Comparison of ENCODE assay signal across 14 cellular contexts in genomic region chr7:158344706-158345300, GRCh38.
A peak's percentile ranks its signal among the peaks of the same experiment; 100 is the strongest.
DNase-seq lines count a peak whose midpoint lies in the region; ATAC-seq and TF ChIP-seq lines count a peak whose summit lies in the region.
"Had no signal": no experiment of that assay in that cellular context is flagged by ENCODE, and none has a peak within 500 bp of the region (broad histone marks: within the 10 kb centered on the region; RNA-seq: fewer than 3 reads in every experiment).

No MANE protein-coding gene starts in this region.

- peaks cover 21% of the 10 kb centered on the region for H3K27me3 Mint-ChIP-seq in type B pancreatic cell
- H3K27me3 Mint-ChIP-seq: CD4-positive, CD25-positive, alpha-beta regulatory T cell had no signal

- H3K4me3 ChIP-seq in transverse colon = no peak overlapping the region
- H3K4me3 ChIP-seq: BLaER1 treated with 17β-estradiol and CSF1 and Interleukin-3, amounts not matched to agents 10 nM and 100 nM; GM12878; GM23248 had no signal

- in situ Hi-C loops in transverse colon (cut with MboI; ENCODE audit: low pct_ligation_motif_present in 1 of 4, low pct_unique_long_range_greater_than_20kb in 1 of 4, low sequenced_read_pairs in 3 of 4) = no loop called here

- no peaks in the 10 kb centered on the region for H3K4me1 Mint-ChIP-seq in type B pancreatic cell (ENCODE audit: unreplicated experiment)
- H3K4me1 Mint-ChIP-seq: CD4-positive, CD25-positive, alpha-beta regulatory T cell had no signal

- no peak overlapping the region for H3K27ac Mint-ChIP-seq in type B pancreatic cell
- H3K27ac Mint-ChIP-seq: CD4-positive, CD25-positive, alpha-beta regulatory T cell had no signal

- no peaks in the 10 kb centered on the region for H3K36me3 ChIP-seq in transverse colon
- H3K36me3 ChIP-seq: BLaER1 treated with 17β-estradiol and CSF1 and Interleukin-3, amounts not matched to agents 10 nM and 100 nM had no signal

- TF ChIP-seq CTCF in type B pancreatic cell (conservative IDR thresholded peaks at IDR 0.05) (no peak), transverse colon (IDR thresholded peaks at IDR 0.05) (no peak)

- DNase-seq in ecto neural progenitor cell (ENCODE audit: low spot score) = peak; percentile 21
- DNase-seq in left lobe of liver (ENCODE audit: low spot score) = peak; percentile 21
- DNase-seq in posterior vena cava (ENCODE audit: low spot score) = peak; percentile 32
- peak; percentile 40 for DNase-seq in type B pancreatic cell (ENCODE audit: extremely low spot score, unreplicated experiment)
- no peak for DNase-seq in transverse colon
- DNase-seq in NCI-H1092 (lab: John Stamatoyannopoulos, UW) = no peak
- no peak for DNase-seq in HCEC 1CT
- DNase-seq: ACHN; CD4-positive, CD25-positive, alpha-beta regulatory T cell; DMS 273 treated with DMSO at 0.1 percent for 48 hours; GM23248; IMR-90 had no signal

- no peak for TF ChIP-seq EP300 in transverse colon (IDR thresholded peaks at IDR 0.05; ENCODE audit: low read depth)

- H3K9me3 Mint-ChIP-seq in type B pancreatic cell = peaks cover 28% of the 10 kb centered on the region

- no peaks in the 10 kb centered on the region for H3K9me3 ChIP-seq in transverse colon

- H3K4me3 Mint-ChIP-seq in type B pancreatic cell = no peak overlapping the region
- H3K4me3 Mint-ChIP-seq: CD4-positive, CD25-positive, alpha-beta regulatory T cell had no signal

- WGBS in transverse colon (ENCODE audit: low coverage in 1 of 2), 2 donors = 65 to 83% methylated on average over 5 to 11 of the region's 11 CpGs

- ATAC-seq in left lobe of liver = no peak
- ATAC-seq: GM12878 had no signal

- intact Hi-C loops in posterior vena cava (cut with DNase I) (no loop called here), transverse colon (cut with DNase I; ENCODE audit: low total_unique reads) (no loop called here)

- no peaks in the 10 kb centered on the region for H3K36me3 Mint-ChIP-seq in type B pancreatic cell
- H3K36me3 Mint-ChIP-seq: CD4-positive, CD25-positive, alpha-beta regulatory T cell had no signal

- no peak overlapping the region for H3K27ac ChIP-seq in transverse colon
- H3K27ac ChIP-seq: BLaER1 treated with 17β-estradiol and CSF1 and Interleukin-3, amounts not matched to agents 10 nM and 100 nM; GM23248 had no signal

- H3K4me1 ChIP-seq in transverse colon = no peaks in the 10 kb centered on the region

- H3K27me3 ChIP-seq in transverse colon = no peaks in the 10 kb centered on the region
- H3K27me3 ChIP-seq: BLaER1 treated with 17β-estradiol and CSF1 and Interleukin-3, amounts not matched to agents 10 nM and 100 nM had no signal

- no peak for TF ChIP-seq POLR2A in transverse colon (IDR thresholded peaks at IDR 0.05)

Comparison
In these comparisons a context has a peak if more than half of its experiments do, and no peak if none do; other contexts are left out.
1. DNase-seq: peak in ecto neural progenitor cell (single experiment), left lobe of liver (single experiment), posterior vena cava (single experiment) and type B pancreatic cell (single experiment); none in transverse colon (single experiment), NCI-H1092 (single experiment) and HCEC 1CT (single experiment).